8 cellular contexts compared by ENCODE assay signal in genomic region chr3:51391566-51392300, GRCh38. TPM values are rescaled to one million over a fixed set of nuclear protein-coding genes. Genes with fewer than 3 reads are reported as not detected.
DNase-seq lines count a peak whose midpoint lies in the region; ATAC-seq, FAIRE-seq and TF ChIP-seq lines count a peak whose summit lies in the region.

No MANE protein-coding gene starts in this region.

- H3K4me3 ChIP-seq in A549 (peak overlapping the region; percentile 92), subcutaneous abdominal adipose tissue (ENCODE audit: low read depth in 1 of 5, low read length in 5 of 5) (peak overlapping the region in 4 of 5 donors; percentile 67 to 80 (median 74))

- H3K27ac ChIP-seq in A549: peak overlapping the region; percentile 94 to 99
- H3K27ac ChIP-seq in subcutaneous abdominal adipose tissue (ENCODE audit: low read depth, low read length): peak overlapping the region; percentile 65

- no CpG with 5 or more reads among the region's 109 CpGs for WGBS in A549 (ENCODE audit: missing lambda C conversion rate)

- CTCF ChIA-PET in A549 (lab: Yijun Ruan, JAX): interaction anchor here (1.3 to 1.9 kb wide), 2 partner anchors 290 to 775 kb away, joined by 3 to 6 read pairs; partner anchors contain the start of gene MAPKAPK3
- CTCF ChIA-PET in activated CD4-positive, alpha-beta T cell treated with anti-CD3 and anti-CD28 coated beads for 36 hours (lab: Charles Lee): interaction anchor here (1.4 kb wide), 1 partner anchor 109 kb away, joined by 4 read pairs; no protein-coding TSS in a partner anchor

- intact Hi-C loops in activated CD4-positive, alpha-beta T cell treated with anti-CD3 and anti-CD28 coated beads for 36 hours (cut with DNase I, micrococcal nuclease): loop anchor here (1.0 to 10.0 kb wide), 11 partner anchors 43 to 1314 kb away; partner anchors contain the start of genes ABHD14A (in 1 of the 2), ABHD14B (in 1 of the 2), DUSP7 (in 1 of the 2) and GLT8D1 (in 1 of the 2)

- peak overlapping the region; percentile 81 for H3K4me3 Mint-ChIP-seq in activated CD4-positive, alpha-beta T cell treated with anti-CD3 and anti-CD28 coated beads for 36 hours

- H3K4me1 ChIP-seq in A549 (peaks cover 32% of the 10 kb centered on the region), subcutaneous abdominal adipose tissue (ENCODE audit: control insufficient read depth in 5 of 5, insufficient read depth in 5 of 5, low read length in 5 of 5) (peaks cover 13 to 71% (median 66%) of the 10 kb centered on the region in 5 donors)

- no peaks in the 10 kb centered on the region for H3K9me3 Mint-ChIP-seq in activated CD4-positive, alpha-beta T cell treated with anti-CD3 and anti-CD28 coated beads for 36 hours (ENCODE audit: low read depth)

- no peak for TF ChIP-seq POLR2A in A549 (IDR thresholded peaks at IDR 0.05; ENCODE audit: low read length)

- FAIRE-seq in A549 (lab: Jason Lieb, UNC): no peak

- H3K36me3 Mint-ChIP-seq in activated CD4-positive, alpha-beta T cell treated with anti-CD3 and anti-CD28 coated beads for 36 hours (ENCODE audit: low read depth): peaks cover 59% of the 10 kb centered on the region

- TF ChIP-seq CTCF in A549 (IDR thresholded peaks at IDR 0.05): no peak

- H3K4me2 ChIP-seq in A549: peak overlapping the region; percentile 95

- H3K9me3 ChIP-seq in A549 (no peaks in the 10 kb centered on the region), subcutaneous abdominal adipose tissue (ENCODE audit: control insufficient read depth in 5 of 5, low read length in 5 of 5) (no peaks in the 10 kb centered on the region)

- H3K27ac Mint-ChIP-seq in activated CD4-positive, alpha-beta T cell treated with anti-CD3 and anti-CD28 coated beads for 36 hours: peak overlapping the region; percentile 89

- ATAC-seq in A549 (0 out of 6 replicates have a peak, but pooled peaks of 1 of the 2 experiments have one; percentile 3), GM19025 (IDR thresholded peaks at IDR 0.05; ENCODE audit: low read depth, unreplicated experiment) (peak; percentile 7), HG03342 (IDR thresholded peaks at IDR 0.05; ENCODE audit: unreplicated experiment) (peak; percentile 2)
- peak; percentile 4 for ATAC-seq in activated CD4-positive, alpha-beta T cell treated with anti-CD3 and anti-CD28 coated beads for 36 hours

- POLR2A ChIA-PET in A549 (lab: Yijun Ruan, JAX): no interaction called here
- POLR2A ChIA-PET in activated CD4-positive, alpha-beta T cell treated with anti-CD3 and anti-CD28 coated beads for 36 hours (lab: Charles Lee): no interaction called here

- H3K36me3 ChIP-seq in subcutaneous abdominal adipose tissue (ENCODE audit: control insufficient read depth in 5 of 5, insufficient read depth in 5 of 5, low read length in 5 of 5): peaks cover 0 to 71% (median 59%) of the 10 kb centered on the region in 5 donors

- peaks cover 70% of the 10 kb centered on the region for H3K4me1 Mint-ChIP-seq in activated CD4-positive, alpha-beta T cell treated with anti-CD3 and anti-CD28 coated beads for 36 hours

- H3K9ac ChIP-seq in subcutaneous abdominal adipose tissue (ENCODE audit: low read length in 5 of 5): peak overlapping the region in 4 of 5 donors; percentile 68 to 86 (median 80)

- no peak for TF ChIP-seq EP300 in A549 (IDR thresholded peaks at IDR 0.05)

- DNase-seq in A549 (ENCODE audit: low read depth in 1 of 2, low spot score in 1 of 2) (no peak), ecto neural progenitor cell (ENCODE audit: low spot score) (peak; percentile 64), lung microvascular endothelial cell (ENCODE audit: low read depth in 2 of 2) (peak; percentile 64 to 73), NCI-H1436 (lab: John Stamatoyannopoulos, UW) (no peak)
- peak; percentile 64 for DNase-seq in activated CD4-positive, alpha-beta T cell treated with anti-CD3 and anti-CD28 coated beads for 36 hours

- H3K27me3 Mint-ChIP-seq in activated CD4-positive, alpha-beta T cell treated with anti-CD3 and anti-CD28 coated beads for 36 hours: no peaks in the 10 kb centered on the region

- no peak for TF ChIP-seq RAD21 in A549 (conservative IDR thresholded peaks at IDR 0.05 in 1 of 2, IDR thresholded peaks at IDR 0.05 in 1 of 2)

- no peaks in the 10 kb centered on the region for H3K27me3 ChIP-seq in subcutaneous abdominal adipose tissue (ENCODE audit: control insufficient read depth in 5 of 5, insufficient read depth in 4 of 5, low read length in 5 of 5)

TF ChIP-seq in A549, 52 proteins besides CTCF, POLR2A, EP300 and RAD21:
- TF ChIP-seq ZSCAN20 (CRISPR knock-in tag; IDR thresholded peaks at IDR 0.05) (no peak), SREBF2 (IDR thresholded peaks at IDR 0.05) (no peak), ELK1 (IDR thresholded peaks at IDR 0.05; ENCODE audit: low read depth, low read length) (no peak), NFE2L2 (conservative IDR thresholded peaks at IDR 0.05; ENCODE audit: low read length) (no peak), E2F6 (IDR thresholded peaks at IDR 0.05; ENCODE audit: borderline replicate concordance, low read depth) (peak; percentile 25; the same call in 1 of the 2 replicates)
- TF ChIP-seq, protein P1, sequence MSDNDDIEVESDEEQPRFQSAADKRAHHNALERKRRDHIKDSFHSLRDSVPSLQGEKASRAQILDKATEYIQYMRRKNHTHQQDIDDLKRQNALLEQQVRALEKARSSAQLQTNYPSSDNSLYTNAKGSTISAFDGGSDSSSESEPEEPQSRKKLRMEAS (IDR thresholded peaks at IDR 0.05): peak; percentile 45; the same call in 1 of the 2 replicates

RNA-seq across cellular contexts. Expression of gene RBM15B, which starts 0.6 kb away (rescaled TPM):
- polyA plus RNA-seq in A549 (2011; rRNA removed) (7.9 and 10.9 TPM in 2 replicates), A549 (2017; fragmentation: RNase III; extraction: RNeasy Plus Mini Kit Qiagen cat#74134 plus additional on column Dnase treatment) (15.4 to 18.0 TPM (median 17.0 TPM) in 3 replicates)
- 10.0 and 13.4 TPM in 2 replicates for polyA plus RNA-seq in A549 (2012; cell fraction: cytosol; rRNA removed)
- polyA plus RNA-seq in A549 (2012; cell fraction: nucleus; rRNA removed): 8.4 and 8.7 TPM in 2 replicates
- 15.9 and 16.0 TPM in 2 replicates for polyA minus RNA-seq in A549 (2011; rRNA and poly(A)+ RNA removed)
- 10 to 100 TPM; 20.9 to 21.5 TPM for total RNA-seq in activated CD4-positive, alpha-beta T cell treated with anti-CD3 and anti-CD28 coated beads for 36 hours
- 24.2 and 30.8 TPM in 2 replicates for total RNA-seq in lung microvascular endothelial cell

RNA-seq across cellular contexts. Expression of gene MANF, which starts 6.6 kb away (rescaled TPM):
- polyA plus RNA-seq in A549 (2011; rRNA removed): 62.8 and 84.9 TPM in 2 replicates
- 39.6 and 51.7 TPM in 2 replicates for polyA plus RNA-seq in A549 (2012; cell fraction: cytosol; rRNA removed)
- 10.4 and 16.3 TPM in 2 replicates for polyA plus RNA-seq in A549 (2012; cell fraction: nucleus; rRNA removed)
- polyA plus RNA-seq in A549 (2017; fragmentation: RNase III; extraction: RNeasy Plus Mini Kit Qiagen cat#74134 plus additional on column Dnase treatment): 64.3 to 67.8 TPM (median 67.1 TPM) in 3 replicates
- polyA minus RNA-seq in A549 (2011; rRNA and poly(A)+ RNA removed): 7.0 and 9.9 TPM in 2 replicates
- 100 to 1,000 TPM; 124 to 129 TPM for total RNA-seq in activated CD4-positive, alpha-beta T cell treated with anti-CD3 and anti-CD28 coated beads for 36 hours
- 65.2 and 127 TPM in 2 replicates for total RNA-seq in lung microvascular endothelial cell

Comparison
In these comparisons a context has a peak if more than half of its experiments do, and no peak if none do; other contexts are left out.
1. DNase-seq: peak in activated CD4-positive, alpha-beta T cell treated with anti-CD3 and anti-CD28 coated beads for 36 hours (single experiment), ecto neural progenitor cell (single experiment) and lung microvascular endothelial cell (2 of 2); none in A549 (0 of 2) and NCI-H1436 (single experiment).